In the genomic region with DNA sequence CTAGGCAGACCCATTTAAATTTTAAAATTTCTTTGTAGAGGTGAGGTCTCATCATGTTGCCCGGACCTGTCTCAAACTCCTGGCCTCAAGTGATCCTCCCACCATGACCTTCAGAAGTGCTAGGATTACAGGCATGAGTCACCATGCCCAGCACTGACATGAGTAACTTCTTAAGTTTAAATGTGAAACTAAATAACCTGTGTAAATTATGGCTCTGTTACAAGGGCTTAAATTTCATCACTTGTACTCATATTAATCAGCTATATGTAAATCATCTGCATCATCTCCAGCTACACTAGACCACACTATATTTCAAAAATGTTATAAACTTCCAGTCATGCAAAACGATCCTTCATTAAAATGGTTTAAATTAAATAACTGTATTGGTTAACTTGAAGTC, we compare ENCODE assay signal across 2 cellular contexts.
TF ChIP-seq lines count a peak whose summit lies in the region.

No MANE protein-coding gene starts in this region.

TF ChIP-seq in HepG2, 621 proteins besides CTCF, POLR2A, EP300 and RAD21 (continued from another document):
- TF ChIP-seq, protein P1, sequence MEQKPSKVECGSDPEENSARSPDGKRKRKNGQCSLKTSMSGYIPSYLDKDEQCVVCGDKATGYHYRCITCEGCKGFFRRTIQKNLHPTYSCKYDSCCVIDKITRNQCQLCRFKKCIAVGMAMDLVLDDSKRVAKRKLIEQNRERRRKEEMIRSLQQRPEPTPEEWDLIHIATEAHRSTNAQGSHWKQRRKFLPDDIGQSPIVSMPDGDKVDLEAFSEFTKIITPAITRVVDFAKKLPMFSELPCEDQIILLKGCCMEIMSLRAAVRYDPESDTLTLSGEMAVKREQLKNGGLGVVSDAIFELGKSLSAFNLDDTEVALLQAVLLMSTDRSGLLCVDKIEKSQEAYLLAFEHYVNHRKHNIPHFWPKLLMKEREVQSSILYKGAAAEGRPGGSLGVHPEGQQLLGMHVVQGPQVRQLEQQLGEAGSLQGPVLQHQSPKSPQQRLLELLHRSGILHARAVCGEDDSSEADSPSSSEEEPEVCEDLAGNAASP (CRISPR knock-in tag; IDR thresholded peaks at IDR 0.05; ENCODE audit: borderline replicate concordance), result peak; percentile 37; the same call in 1 of the 2 replicates
- TF ChIP-seq ZNF670 (CRISPR knock-in tag; IDR thresholded peaks at IDR 0.05; ENCODE audit: borderline replicate concordance), result no peak
- no peak for TF ChIP-seq ZNF160 (CRISPR knock-in tag; IDR thresholded peaks at IDR 0.05)
- no peak for TF ChIP-seq POLR2AphosphoS5 (IDR thresholded peaks at IDR 0.05; ENCODE audit: low read depth, low read length)
- TF ChIP-seq KDM3A (CRISPR knock-in tag; IDR thresholded peaks at IDR 0.05; ENCODE audit: low read depth), result no peak
- no peak for TF ChIP-seq MNT (IDR thresholded peaks at IDR 0.05)
- TF ChIP-seq FOXA3 (CRISPR knock-in tag; IDR thresholded peaks at IDR 0.05), result 0 out of 2 replicates have a peak, but pooled peaks have one; percentile 7
- no peak for TF ChIP-seq ATAD3A (CRISPR knock-in tag; IDR thresholded peaks at IDR 0.05)
- TF ChIP-seq ZZZ3 (CRISPR knock-in tag; IDR thresholded peaks at IDR 0.05; ENCODE audit: borderline replicate concordance), result no peak
- TF ChIP-seq ZNF441 (CRISPR knock-in tag; IDR thresholded peaks at IDR 0.05; ENCODE audit: borderline replicate concordance), result no peak
- TF ChIP-seq FOXK1 (CRISPR knock-in tag; IDR thresholded peaks at IDR 0.05; ENCODE audit: borderline replicate concordance, low read depth), result no peak
- TF ChIP-seq FUBP1 (CRISPR knock-in tag; IDR thresholded peaks at IDR 0.05; ENCODE audit: borderline replicate concordance), result no peak
- TF ChIP-seq ZNF234 (CRISPR knock-in tag; conservative IDR thresholded peaks at IDR 0.05), result no peak

TF ChIP-seq in GM23338, 12 proteins besides CTCF, POLR2A, EP300 and RAD21 (continued from another document):
- TF ChIP-seq, protein P2, sequence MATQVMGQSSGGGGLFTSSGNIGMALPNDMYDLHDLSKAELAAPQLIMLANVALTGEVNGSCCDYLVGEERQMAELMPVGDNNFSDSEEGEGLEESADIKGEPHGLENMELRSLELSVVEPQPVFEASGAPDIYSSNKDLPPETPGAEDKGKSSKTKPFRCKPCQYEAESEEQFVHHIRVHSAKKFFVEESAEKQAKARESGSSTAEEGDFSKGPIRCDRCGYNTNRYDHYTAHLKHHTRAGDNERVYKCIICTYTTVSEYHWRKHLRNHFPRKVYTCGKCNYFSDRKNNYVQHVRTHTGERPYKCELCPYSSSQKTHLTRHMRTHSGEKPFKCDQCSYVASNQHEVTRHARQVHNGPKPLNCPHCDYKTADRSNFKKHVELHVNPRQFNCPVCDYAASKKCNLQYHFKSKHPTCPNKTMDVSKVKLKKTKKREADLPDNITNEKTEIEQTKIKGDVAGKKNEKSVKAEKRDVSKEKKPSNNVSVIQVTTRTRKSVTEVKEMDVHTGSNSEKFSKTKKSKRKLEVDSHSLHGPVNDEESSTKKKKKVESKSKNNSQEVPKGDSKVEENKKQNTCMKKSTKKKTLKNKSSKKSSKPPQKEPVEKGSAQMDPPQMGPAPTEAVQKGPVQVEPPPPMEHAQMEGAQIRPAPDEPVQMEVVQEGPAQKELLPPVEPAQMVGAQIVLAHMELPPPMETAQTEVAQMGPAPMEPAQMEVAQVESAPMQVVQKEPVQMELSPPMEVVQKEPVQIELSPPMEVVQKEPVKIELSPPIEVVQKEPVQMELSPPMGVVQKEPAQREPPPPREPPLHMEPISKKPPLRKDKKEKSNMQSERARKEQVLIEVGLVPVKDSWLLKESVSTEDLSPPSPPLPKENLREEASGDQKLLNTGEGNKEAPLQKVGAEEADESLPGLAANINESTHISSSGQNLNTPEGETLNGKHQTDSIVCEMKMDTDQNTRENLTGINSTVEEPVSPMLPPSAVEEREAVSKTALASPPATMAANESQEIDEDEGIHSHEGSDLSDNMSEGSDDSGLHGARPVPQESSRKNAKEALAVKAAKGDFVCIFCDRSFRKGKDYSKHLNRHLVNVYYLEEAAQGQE (IDR thresholded peaks at IDR 0.05; ENCODE audit: unreplicated experiment), result no peak
- TF ChIP-seq CREB1 (CRISPR knock-in tag; IDR thresholded peaks at IDR 0.05; ENCODE audit: low read depth), result no peak
- no peak for TF ChIP-seq ZNF462 (CRISPR knock-in tag; IDR thresholded peaks at IDR 0.05)
